In the genomic region with DNA sequence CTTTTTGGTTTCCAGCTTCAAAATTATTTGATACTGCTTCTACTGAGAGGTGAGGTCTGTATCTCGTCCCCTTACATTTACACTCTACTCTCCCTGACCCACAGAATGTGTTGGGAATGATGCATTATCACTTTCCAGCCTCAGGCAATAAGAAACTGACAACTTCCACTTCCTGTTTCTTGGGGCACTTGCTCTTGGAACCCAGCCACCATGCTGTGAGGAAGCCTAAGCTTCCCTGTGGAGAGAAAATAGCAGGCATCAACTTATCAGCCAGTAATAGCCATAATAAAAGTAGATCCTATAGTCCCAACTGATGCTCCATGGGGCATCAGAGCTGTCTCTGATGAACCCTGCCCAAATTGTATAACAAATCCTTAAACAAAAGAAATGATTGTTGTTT, we compare ENCODE assay signal across 16 cellular contexts. TPM values are rescaled to one million over a fixed set of nuclear protein-coding genes. Genes with fewer than 3 reads are reported as not detected.
DNase-seq lines count a peak whose midpoint lies in the region; ATAC-seq, FAIRE-seq and TF ChIP-seq lines count a peak whose summit lies in the region.
"Had no signal": no experiment of that assay in that cellular context is flagged by ENCODE, and none has a peak within 500 bp of the region (broad histone marks: within the 10 kb centered on the region; RNA-seq: fewer than 3 reads in every experiment).

No MANE protein-coding gene starts in this region.

- CTCF ChIA-PET in GM12878 (lab: Yijun Ruan, JAX) = interaction anchor here (0.8 to 3.0 kb wide), 3 partner anchors 13 to 200 kb away, joined by 3 to 9 read pairs (median 4); a partner anchor contains a TSS
- CTCF ChIA-PET in activated CD4-positive, alpha-beta memory T cell treated with anti-CD3 and anti-CD28 coated beads, Interleukin-2, amount 10 ng/mL, durations not matched to agents 7 days and 5 days (lab: Charles Lee) = no interaction called here

- no peaks in the 10 kb centered on the region for H3K36me3 ChIP-seq in MG63
- no peaks in the 10 kb centered on the region; a peak in 1 of 4 replicates for H3K36me3 ChIP-seq in GM12878 (ENCODE audit: control insufficient read depth in 2 of 2, insufficient read depth in 2 of 2, low read length in 1 of 2)
- H3K36me3 ChIP-seq in Karpas-422 (ENCODE audit: insufficient read depth, low read length) = no peaks in the 10 kb centered on the region
- peaks cover 0 to 3% of the 10 kb centered on the region in 2 donors for H3K36me3 ChIP-seq in small intestine (ENCODE audit: control insufficient read depth in 2 of 2, insufficient read depth in 2 of 2, low read length in 2 of 2)
- H3K36me3 ChIP-seq: upper lobe of left lung had no signal

- DNase-seq in activated T-cell treated with anti-CD3 and anti-CD28 coated beads, Interleukin-2, amount 50 U/mL, for 24 hours = no peak
- DNase-seq in activated T-cell treated with anti-CD3 and anti-CD28 coated beads, Interleukin-2, amount 50 U/mL, for 48 hours = no peak
- DNase-seq in MG63 (peak; percentile 32), GM12878 (ENCODE audit: low read depth, low spot score) (no peak), Karpas-422 (no peak), small intestine (no peak), NCI-H2029 (lab: John Stamatoyannopoulos, UW) (no peak)
- no peak for DNase-seq in activated CD4-positive, alpha-beta memory T cell treated with anti-CD3 and anti-CD28 coated beads, Interleukin-2, amount 10 ng/mL, durations not matched to agents 7 days and 5 days
- DNase-seq: ACHN; activated CD4-positive, alpha-beta T cell treated with anti-CD3 and anti-CD28 coated beads, Interleukin-2, amount 50 U/mL, for 48 hours; activated gamma-delta T cell; DMS 273 treated with DMSO at 0.1 percent for 48 hours; heart right ventricle; NCI-H82 had no signal

- no peak for TF ChIP-seq CTCF in GM12878 (IDR thresholded peaks at IDR 0.05 in 2 of 3, conservative IDR thresholded peaks at IDR 0.05 in 1 of 3; ENCODE audit: control insufficient read depth in 2 of 3, extremely low read depth in 1 of 3, insufficient read depth in 1 of 3, low read depth in 3 of 3, low read length in 3 of 3)

- no peaks in the 10 kb centered on the region for H3K9me2 ChIP-seq in Karpas-422 (replicated peaks; ENCODE audit: insufficient read depth, low read length)

- TF ChIP-seq POLR2A in GM12878 (IDR thresholded peaks at IDR 0.05; ENCODE audit: low read depth, low read length) = no peak

- in situ Hi-C loops in GM12878 (cut with MboI) = no loop called here

- H3K4me3 Mint-ChIP-seq in activated T-cell treated with anti-CD3 and anti-CD28 coated beads, Interleukin-2, amount 50 U/mL, for 24 hours = no peak overlapping the region
- no peak overlapping the region for H3K4me3 Mint-ChIP-seq in activated CD4-positive, alpha-beta memory T cell treated with anti-CD3 and anti-CD28 coated beads, Interleukin-2, amount 10 ng/mL, durations not matched to agents 7 days and 5 days

- FAIRE-seq in GM12878 (lab: Jason Lieb, UNC) (no peak), small intestine (lab: Jason Lieb, UNC) (no peak)

- H3K27ac Mint-ChIP-seq in activated T-cell treated with anti-CD3 and anti-CD28 coated beads, Interleukin-2, amount 50 U/mL, for 24 hours = peak overlapping the region; percentile 19
- H3K27ac Mint-ChIP-seq in activated CD4-positive, alpha-beta memory T cell treated with anti-CD3 and anti-CD28 coated beads, Interleukin-2, amount 10 ng/mL, durations not matched to agents 7 days and 5 days = no peak overlapping the region

- no peak overlapping the region for H3K27ac ChIP-seq in GM12878 (ENCODE audit: control insufficient read depth, insufficient read depth)
- H3K27ac ChIP-seq in Karpas-422 (ENCODE audit: low read length) = no peak overlapping the region
- H3K27ac ChIP-seq in small intestine (ENCODE audit: low read depth in 1 of 2, low read length in 1 of 2) = no peak overlapping the region
- H3K27ac ChIP-seq: heart right ventricle, upper lobe of left lung had no signal

- BruUV-seq in GM12878 (replicated peaks; lab: Mats Ljungman, UMichigan) = no TSS peak

- H3K9me3 ChIP-seq in MG63 (no peaks in the 10 kb centered on the region), GM12878 (replicated peaks; ENCODE audit: control insufficient read depth, insufficient read depth, low read length) (peaks cover 14% of the 10 kb centered on the region), Karpas-422 (ENCODE audit: low read length) (peaks cover 3% of the 10 kb centered on the region; the same call in 1 of the 2 replicates), small intestine (ENCODE audit: control insufficient read depth, low read depth) (no peaks in the 10 kb centered on the region)

- H2AFZ ChIP-seq in GM12878 (ENCODE audit: control insufficient read depth, low read depth, low read length) (no peak overlapping the region), Karpas-422 (ENCODE audit: low read length) (no peak overlapping the region)

- H3K9ac ChIP-seq in GM12878 (ENCODE audit: control insufficient read depth, insufficient read depth, low read length) (no peak overlapping the region), Karpas-422 (ENCODE audit: low read length) (no peak overlapping the region)

- no peak for TF ChIP-seq RAD21 in GM12878 (IDR thresholded peaks at IDR 0.05; ENCODE audit: insufficient read depth, low read depth, low read length)

- WGBS in GM12878 (ENCODE audit: insufficient coverage, insufficient replicate concordance, low lambda C conversion rate, missing lambda C conversion rate) = 0% methylated on average over 1 of the region's 1 CpG
- 88 to 97% (median 90%) methylated on average over 1 of the region's 1 CpG for WGBS in small intestine, 3 donors

- H3K27me3 Mint-ChIP-seq in activated T-cell treated with anti-CD3 and anti-CD28 coated beads, Interleukin-2, amount 50 U/mL, for 24 hours = no peaks in the 10 kb centered on the region
- no peaks in the 10 kb centered on the region for H3K27me3 Mint-ChIP-seq in activated CD4-positive, alpha-beta memory T cell treated with anti-CD3 and anti-CD28 coated beads, Interleukin-2, amount 10 ng/mL, durations not matched to agents 7 days and 5 days

- H3K4me2 ChIP-seq in GM12878 (ENCODE audit: control insufficient read depth, insufficient read depth) = no peak overlapping the region
- H3K4me2 ChIP-seq in Karpas-422 (ENCODE audit: low read depth, low read length, poor library complexity, severe bottlenecking) = no peak overlapping the region

- H3K9me3 Mint-ChIP-seq in activated T-cell treated with anti-CD3 and anti-CD28 coated beads, Interleukin-2, amount 50 U/mL, for 24 hours = peaks cover 14% of the 10 kb centered on the region
- H3K9me3 Mint-ChIP-seq in activated CD4-positive, alpha-beta memory T cell treated with anti-CD3 and anti-CD28 coated beads, Interleukin-2, amount 10 ng/mL, durations not matched to agents 7 days and 5 days = peaks cover 24% of the 10 kb centered on the region

- no peak overlapping the region for H3K4me3 ChIP-seq in MG63
- H3K4me3 ChIP-seq in GM12878 = no peak overlapping the region
- H3K4me3 ChIP-seq in Karpas-422 (ENCODE audit: low read length) = no peak overlapping the region
- no peak overlapping the region for H3K4me3 ChIP-seq in small intestine (ENCODE audit: low read depth in 1 of 2, low read length in 2 of 2)
- H3K4me3 ChIP-seq: heart right ventricle, lung, upper lobe of left lung had no signal

- H3K36me3 Mint-ChIP-seq in activated T-cell treated with anti-CD3 and anti-CD28 coated beads, Interleukin-2, amount 50 U/mL, for 24 hours (ENCODE audit: low read depth) = peaks cover 52% of the 10 kb centered on the region
- peaks cover 68% of the 10 kb centered on the region for H3K36me3 Mint-ChIP-seq in activated CD4-positive, alpha-beta memory T cell treated with anti-CD3 and anti-CD28 coated beads, Interleukin-2, amount 10 ng/mL, durations not matched to agents 7 days and 5 days (ENCODE audit: low read depth)

- intact Hi-C loops in GM12878 (cut with micrococcal nuclease; ENCODE audit: unreplicated experiment) = no loop called here

- peaks cover 32% of the 10 kb centered on the region for H3K4me1 Mint-ChIP-seq in activated T-cell treated with anti-CD3 and anti-CD28 coated beads, Interleukin-2, amount 50 U/mL, for 24 hours (ENCODE audit: low read depth)
- H3K4me1 Mint-ChIP-seq in activated CD4-positive, alpha-beta memory T cell treated with anti-CD3 and anti-CD28 coated beads, Interleukin-2, amount 10 ng/mL, durations not matched to agents 7 days and 5 days = peaks cover 21% of the 10 kb centered on the region

- no peak for TF ChIP-seq EP300 in GM12878 (IDR thresholded peaks at IDR 0.05; ENCODE audit: borderline replicate concordance in 1 of 2, control insufficient read depth in 1 of 2, low read depth in 2 of 2, low read length in 2 of 2)

- H3K4me1 ChIP-seq in GM12878 (ENCODE audit: control insufficient read depth, insufficient read depth, low read length) (peaks cover 8% of the 10 kb centered on the region; the same call in 1 of the 2 replicates), Karpas-422 (ENCODE audit: low read length) (no peaks in the 10 kb centered on the region), small intestine (ENCODE audit: control insufficient read depth in 2 of 2, insufficient read depth in 1 of 2, low read depth in 1 of 2, low read length in 1 of 2) (peaks cover 0 to 5% of the 10 kb centered on the region in 2 donors)

- H4K20me1 ChIP-seq in GM12878 (ENCODE audit: control insufficient read depth, insufficient read depth) = no peaks in the 10 kb centered on the region
- H4K20me1 ChIP-seq in Karpas-422 (ENCODE audit: insufficient read depth, low read depth, low read length) = no peaks in the 10 kb centered on the region

- POLR2A ChIA-PET in GM12878 (lab: Charles Lee) = interaction anchor here (0.8 to 1.0 kb wide), 3 partner anchors 8 to 62 kb away, joined by 3 to 5 read pairs (median 3); no protein-coding TSS in a partner anchor
- POLR2A ChIA-PET in activated CD4-positive, alpha-beta memory T cell treated with anti-CD3 and anti-CD28 coated beads, Interleukin-2, amount 10 ng/mL, durations not matched to agents 7 days and 5 days (lab: Charles Lee) = interaction anchor here (1.0 kb wide), 1 partner anchor 33 kb away, joined by 3 read pairs; a partner anchor contains a TSS

- SMC1A ChIA-PET in GM12878 (lab: Charles Lee; ENCODE audit: uncharacterized antibody, unreplicated experiment) = interaction anchor here (0.6 to 2.0 kb wide), 6 partner anchors 12 to 1232 kb away, joined by 3 to 5 read pairs (median 3); no protein-coding TSS in a partner anchor

- no peaks in the 10 kb centered on the region; the same call in 1 of the 2 replicates for H3K79me2 ChIP-seq in GM12878 (ENCODE audit: control insufficient read depth, insufficient read depth, low read length)
- no peaks in the 10 kb centered on the region for H3K79me2 ChIP-seq in Karpas-422 (ENCODE audit: low read length)

- ATAC-seq in GM12878 = no peak
- ATAC-seq: heart right ventricle had no signal

- H3K27me3 ChIP-seq in MG63 = no peaks in the 10 kb centered on the region
- H3K27me3 ChIP-seq in GM12878 (replicated peaks in 1 of 2; ENCODE audit: control insufficient read depth in 2 of 2, insufficient read depth in 2 of 2, low read length in 1 of 2) = no peaks in the 10 kb centered on the region
- H3K27me3 ChIP-seq in Karpas-422 (ENCODE audit: low read length) = no peaks in the 10 kb centered on the region
- H3K27me3 ChIP-seq in small intestine (ENCODE audit: control insufficient read depth in 2 of 2, insufficient read depth in 2 of 2, low read length in 2 of 2) = no peaks in the 10 kb centered on the region
- H3K27me3 ChIP-seq: heart right ventricle, upper lobe of left lung had no signal

- RAD21 ChIA-PET in GM12878 (lab: Charles Lee; ENCODE audit: unreplicated experiment) = interaction anchor here (0.6 kb wide), 1 partner anchor 52 kb away, joined by 4 read pairs; no protein-coding TSS in a partner anchor

RNA-seq across cellular contexts. Expression of a gene that starts 32.6 kb away (rescaled TPM):
- 14.4 and 28.9 TPM in 2 replicates for total RNA-seq in MG63 (2014; rRNA removed; shearing (Covaris generic); ENCODE audit: low replicate concordance)
- 5.7 and 7.3 TPM in 2 replicates for total RNA-seq in GM12878 (2013; cell fraction: nucleolus; rRNA removed)
- total RNA-seq in GM12878 (2014; rRNA removed) (10.9 and 11.0 TPM in 2 replicates), GM12878 (2014; rRNA removed; fragmentation: Illumina TruSeq; extraction: Trizol) (8.1 and 9.3 TPM in 2 replicates), GM12878 (2021) (6.0 and 6.9 TPM in 2 replicates)
- polyA plus RNA-seq in GM12878 (2011; ENCODE audit: low read depth) = 0.88 TPM
- polyA plus RNA-seq in GM12878 (2011; rRNA removed) (3.4 TPM in 2 replicates), GM12878 (2014; fragmentation: Illumina TruSeq; extraction: Trizol) (1.5 and 1.6 TPM in 2 replicates), GM12878 (2014; fragmentation: Nextera tagmentation; extraction: Ambion mirVana) (under 1 TPM; 0.20 to 0.26 TPM), GM12878 (2014; rRNA removed) (4.1 and 5.3 TPM in 2 replicates), GM12878 (2016; fragmentation: Nextera tagmentation; extraction: Ambion mirVana) (1 to 10 TPM; 3.8 to 4.4 TPM), small intestine (1 to 10 TPM in 2 of 3 donors, under 1 TPM in 1; 0.89 to 6.8 (median 1.6) TPM)
- polyA plus RNA-seq in GM12878 (2011; cell fraction: cytosol; rRNA removed) = 3.2 and 3.4 TPM in 2 replicates
- polyA plus RNA-seq in GM12878 (2011; cell fraction: nucleus; rRNA removed) = 4.1 and 5.4 TPM in 2 replicates
- polyA plus RNA-seq in GM12878 (2012) = 1.9 and 2.4 TPM in 2 replicates
- polyA minus RNA-seq in GM12878 (2011; rRNA and poly(A)+ RNA removed) = 8.9 and 9.4 TPM in 2 replicates
- polyA minus RNA-seq in GM12878 (2011; cell fraction: cytosol; rRNA and poly(A)+ RNA removed) = 4.9 and 5.4 TPM in 2 replicates
- 3.9 and 8.9 TPM in 2 replicates for polyA minus RNA-seq in GM12878 (2011; cell fraction: nucleus; rRNA and poly(A)+ RNA removed)
- total RNA-seq in Karpas-422 (2014; rRNA removed; shearing (Covaris generic); ENCODE audit: low replicate concordance) = 0.60 and 1.0 TPM in 2 replicates
- 10 to 100 TPM; 40.9 to 44.9 TPM for total RNA-seq in activated CD4-positive, alpha-beta memory T cell treated with anti-CD3 and anti-CD28 coated beads, Interleukin-2, amount 10 ng/mL, durations not matched to agents 7 days and 5 days
